14 cellular contexts compared by ENCODE assay signal in genomic region chr10:78852447-78852846, GRCh38.
DNase-seq lines count a peak whose midpoint lies in the region; ATAC-seq and TF ChIP-seq lines count a peak whose summit lies in the region.
"Had no signal": no experiment of that assay in that cellular context is flagged by ENCODE, and none has a peak within 500 bp of the region (broad histone marks: within the 10 kb centered on the region; RNA-seq: fewer than 3 reads in every experiment).

No MANE protein-coding gene starts in this region.

- no peak for TF ChIP-seq POLR2A in spleen (IDR thresholded peaks at IDR 0.05)

- 76 to 88% (median 78%) methylated on average over 5 of the region's 5 CpGs for WGBS in spleen, 5 donors

- H3K4me3 Mint-ChIP-seq in glutamatergic neuron (ENCODE audit: unreplicated experiment), result no peak overlapping the region
- H3K4me3 Mint-ChIP-seq: B cell; CD8-positive, alpha-beta T cell; H9 had no signal

- H3K27ac Mint-ChIP-seq in glutamatergic neuron (ENCODE audit: unreplicated experiment), result peak overlapping the region; percentile 48
- H3K27ac Mint-ChIP-seq: B cell; CD8-positive, alpha-beta T cell; H9 had no signal

- H3K36me3 Mint-ChIP-seq in glutamatergic neuron (ENCODE audit: unreplicated experiment), result no peaks in the 10 kb centered on the region
- H3K36me3 Mint-ChIP-seq: CD8-positive, alpha-beta T cell had no signal

- peaks cover 21% of the 10 kb centered on the region for H3K4me1 Mint-ChIP-seq in glutamatergic neuron (ENCODE audit: low read depth, unreplicated experiment)
- H3K4me1 Mint-ChIP-seq: B cell had no signal

- H3K27me3 Mint-ChIP-seq in glutamatergic neuron (ENCODE audit: unreplicated experiment), result peaks cover 17% of the 10 kb centered on the region

- H3K36me3 ChIP-seq in spleen, result no peaks in the 10 kb centered on the region
- H3K36me3 ChIP-seq: BLaER1 treated with 17β-estradiol and CSF1 and Interleukin-3, amounts not matched to agents 10 nM and 100 nM had no signal

- H3K27me3 ChIP-seq in spleen (replicated peaks in 1 of 7), result no peaks in the 10 kb centered on the region
- H3K27me3 ChIP-seq: BLaER1 treated with 17β-estradiol and CSF1 and Interleukin-3, amounts not matched to agents 10 nM and 100 nM had no signal

- H3K4me1 ChIP-seq in spleen, result peaks cover 0 to 22% (median 3%) of the 10 kb centered on the region in 6 donors
- H3K4me1 ChIP-seq: BLaER1 treated with 17β-estradiol and CSF1 and Interleukin-3, amounts not matched to agents 10 nM and 100 nM had no signal

- ATAC-seq in Right ventricle myocardium superior (ENCODE audit: poor library complexity), result no peak
- no peak for ATAC-seq in GM21447 (IDR thresholded peaks at IDR 0.05; ENCODE audit: unreplicated experiment)
- no peak for ATAC-seq in GM21423 (IDR thresholded peaks at IDR 0.05; ENCODE audit: unreplicated experiment)
- ATAC-seq: CD8-positive, alpha-beta T cell had no signal

- H3K9me3 Mint-ChIP-seq in glutamatergic neuron (ENCODE audit: unreplicated experiment), result peaks cover 9% of the 10 kb centered on the region
- H3K9me3 Mint-ChIP-seq: CD8-positive, alpha-beta T cell; H9 had no signal

- intact Hi-C loops in cardiac septum (cut with DNase I), result no loop called here
- intact Hi-C loops in Right ventricle myocardium superior (cut with DNase I), result no loop called here
- intact Hi-C loops in spleen (cut with DNase I; ENCODE audit: low total_unique reads), result no loop called here

- H3K27ac ChIP-seq in spleen, result peak overlapping the region in 6 of 8 donors; percentile 6 to 50 (median 38)
- H3K27ac ChIP-seq: BLaER1 treated with 17β-estradiol and CSF1 and Interleukin-3, amounts not matched to agents 10 nM and 100 nM had no signal

- TF ChIP-seq CTCF in glutamatergic neuron (IDR thresholded peaks at IDR 0.05; ENCODE audit: partially characterized antibody, unreplicated experiment) (no peak), spleen (IDR thresholded peaks at IDR 0.05 in 8 of 11, conservative IDR thresholded peaks at IDR 0.05 in 3 of 11) (no peak)

- H3K9me3 ChIP-seq in spleen, result no peaks in the 10 kb centered on the region
- H3K9me3 ChIP-seq: BLaER1 treated with 17β-estradiol and CSF1 and Interleukin-3, amounts not matched to agents 10 nM and 100 nM had no signal

- peak; percentile 54 for DNase-seq in cardiac septum (ENCODE audit: low spot score)
- DNase-seq in Right ventricle myocardium superior, result no peak
- DNase-seq in glutamatergic neuron, result no peak
- DNase-seq in spleen, result no peak
- DNase-seq in UCSD-AML1 (lab: John Stamatoyannopoulos, UW; ENCODE audit: unreplicated experiment), result no peak
- DNase-seq: Calu3, DMS79 treated with DMSO at 0.1 percent for 48 hours, GF-D8 had no signal

- no peak overlapping the region for H3K4me3 ChIP-seq in spleen
- H3K4me3 ChIP-seq: BLaER1 treated with 17β-estradiol and CSF1 and Interleukin-3, amounts not matched to agents 10 nM and 100 nM had no signal
